ENCODE assay signal across 10 cellular contexts in genomic region chr1:197761654-197762053, GRCh38. TPM values are rescaled to one million over a fixed set of nuclear protein-coding genes. Genes with fewer than 3 reads are reported as not detected.
DNase-seq lines count a peak whose midpoint lies in the region; ATAC-seq lines count a peak whose summit lies in the region.
"Had no signal": no experiment of that assay in that cellular context is flagged by ENCODE, and none has a peak within 500 bp of the region (broad histone marks: within the 10 kb centered on the region; RNA-seq: fewer than 3 reads in every experiment).

No MANE protein-coding gene starts in this region.

- H3K4me1 Mint-ChIP-seq in naive B cell = peaks cover 0 to 23% (median 19%) of the 10 kb centered on the region in 3 donors

- H3K9me3 Mint-ChIP-seq in naive B cell = peaks cover 0 to 2% (median 0%) of the 10 kb centered on the region in 7 donors
- H3K9me3 Mint-ChIP-seq: activated naive CD4-positive, alpha-beta T cell treated with anti-CD3 and anti-CD28 coated beads, Interleukin-2, amount 50 U/mL, for 24 hours had no signal

- peak; percentile 81 for ATAC-seq in GM19035 (IDR thresholded peaks at IDR 0.05; ENCODE audit: unreplicated experiment)
- peak; percentile 86 for ATAC-seq in HG02884 (IDR thresholded peaks at IDR 0.05; ENCODE audit: unreplicated experiment)
- ATAC-seq in naive B cell (ENCODE audit: low read depth in 2 of 2) = peak; percentile 64 to 71

- DNase-seq in MV-4-11 (lab: John Stamatoyannopoulos, UW) (peak; percentile 91), naive B cell (no peak), C1 segment of cervical spinal cord (lab: John Stamatoyannopoulos, UW) (no peak), COR-L47 (lab: John Stamatoyannopoulos, UW) (no peak)
- DNase-seq in stimulated activated CD8-positive, alpha-beta memory T cell treated with anti-CD3 and anti-CD28 coated beads, Interleukin-4, amount 100 ng/mL, for 48 hours = no peak
- DNase-seq: NCI-H69, substantia nigra had no signal

- no peaks in the 10 kb centered on the region for H3K27me3 Mint-ChIP-seq in naive B cell
- H3K27me3 Mint-ChIP-seq: activated naive CD4-positive, alpha-beta T cell treated with anti-CD3 and anti-CD28 coated beads, Interleukin-2, amount 50 U/mL, for 24 hours had no signal

- peak overlapping the region in 5 of 8 donors; percentile 13 to 61 (median 55) for H3K4me3 Mint-ChIP-seq in naive B cell
- H3K4me3 Mint-ChIP-seq: activated naive CD4-positive, alpha-beta T cell treated with anti-CD3 and anti-CD28 coated beads, Interleukin-2, amount 50 U/mL, for 24 hours had no signal

- H3K27ac Mint-ChIP-seq in naive B cell = no peak overlapping the region
- H3K27ac Mint-ChIP-seq: activated naive CD4-positive, alpha-beta T cell treated with anti-CD3 and anti-CD28 coated beads, Interleukin-2, amount 50 U/mL, for 24 hours had no signal

- H3K36me3 Mint-ChIP-seq in naive B cell = no peaks in the 10 kb centered on the region

RNA-seq across cellular contexts. Expression of gene DENND1B, which starts 13.6 kb away (rescaled TPM):
- 1 to 10 TPM; 3.3 to 6.2 (median 5.4) TPM for polyA plus RNA-seq in naive B cell (ENCODE audit: low read depth in 6 of 6)
